Comparison of ENCODE assay signal across 9 cellular contexts in genomic region chr1:244325056-244325764, GRCh38.
DNase-seq lines count a peak whose midpoint lies in the region; ATAC-seq, FAIRE-seq and TF ChIP-seq lines count a peak whose summit lies in the region.
"Had no signal": no experiment of that assay in that cellular context is flagged by ENCODE, and none has a peak within 500 bp of the region (broad histone marks: within the 10 kb centered on the region; RNA-seq: fewer than 3 reads in every experiment).

No MANE protein-coding gene starts in this region.

- H3K27ac ChIP-seq in tibial artery = peak overlapping the region; percentile 70 to 71
- H3K27ac ChIP-seq: KMS-11 had no signal

- no peak for TF ChIP-seq CTCF in tibial artery (IDR thresholded peaks at IDR 0.05)
- TF ChIP-seq CTCF in D721Med (IDR thresholded peaks at IDR 0.05; ENCODE audit: insufficient read depth, missing control alignments) = no peak

- H3K27me3 ChIP-seq in tibial artery = no peaks in the 10 kb centered on the region

- no peak for FAIRE-seq in D721Med (lab: Jason Lieb, UNC)

- ATAC-seq in GM18499 (IDR thresholded peaks at IDR 0.05; ENCODE audit: insufficient read depth, unreplicated experiment) (peak; percentile 63), GM21576 (IDR thresholded peaks at IDR 0.05; ENCODE audit: unreplicated experiment) (peak; percentile 82)

- H3K4me1 ChIP-seq in tibial artery = peaks cover 0 to 37% (median 22%) of the 10 kb centered on the region in 4 donors

- no peak overlapping the region for H3K4me3 ChIP-seq in tibial artery

- DNase-seq in Kasumi-1 (lab: John Stamatoyannopoulos, UW) (peak; percentile 80 to 82), dermis microvascular lymphatic vessel endothelial cell (ENCODE audit: low read depth in 2 of 2) (peak; percentile 34 to 81), tibial artery (no peak), hippocampal formation (lab: John Stamatoyannopoulos, UW) (no peak), SK-N-DZ (ENCODE audit: low spot score) (no peak), D721Med (ENCODE audit: insufficient read length, low spot score) (no peak)

- H3K36me3 ChIP-seq in tibial artery = no peaks in the 10 kb centered on the region

- peaks cover 0 to 8% (median 0%) of the 10 kb centered on the region in 3 donors for H3K9me3 ChIP-seq in tibial artery

- intact Hi-C loops in tibial artery (cut with DNase I; ENCODE audit: low total_unique reads) = no loop called here

Comparison
In these comparisons a context has a peak if more than half of its experiments do, and no peak if none do; other contexts are left out.
1. DNase-seq: peak in Kasumi-1 (2 of 2) and dermis microvascular lymphatic vessel endothelial cell (2 of 2); none in tibial artery (0 of 2), hippocampal formation (0 of 2), SK-N-DZ (single experiment) and D721Med (single experiment).